1 cellular context compared by ENCODE assay signal in genomic region chr1:169485427-169486280, GRCh38.
TF ChIP-seq lines count a peak whose summit lies in the region.

TSS of gene SLC19A2 (minus strand) at chr1:169485944. CDS start at chr1:169485766, 178 bp downstream.

TF ChIP-seq in K562, 482 proteins besides CTCF, POLR2A, EP300 and RAD21 (continued from another document and continues in another):
- no peak for TF ChIP-seq ZBTB40 (IDR thresholded peaks at IDR 0.05)
- 0 out of 2 replicates have a peak, but pooled peaks have one; percentile 13 for TF ChIP-seq ZBTB40 (CRISPR knock-in tag; IDR thresholded peaks at IDR 0.05)
- no peak for TF ChIP-seq ZNF23 (CRISPR knock-in tag; IDR thresholded peaks at IDR 0.05)
- peak; percentile 57 for TF ChIP-seq USF2 (CRISPR knock-in tag; IDR thresholded peaks at IDR 0.05)
- no peak for TF ChIP-seq CBX3 (IDR thresholded peaks at IDR 0.05; ENCODE audit: borderline replicate concordance in 1 of 2, low read length in 2 of 2)
- 0 out of 2 replicates have a peak, but pooled peaks have one; percentile 23 for TF ChIP-seq JUN (IDR thresholded peaks at IDR 0.05; ENCODE audit: borderline replicate concordance, low read depth, low read length)
- peak; percentile 70; the same call in 1 of the 2 replicates for TF ChIP-seq JUN (CRISPR knock-in tag; IDR thresholded peaks at IDR 0.05; ENCODE audit: borderline replicate concordance)
- peak; percentile 33; the same call in 1 of the 2 replicates for TF ChIP-seq ZNF395 (CRISPR knock-in tag; IDR thresholded peaks at IDR 0.05)
- TF ChIP-seq ZNF518B (CRISPR knock-in tag; IDR thresholded peaks at IDR 0.05): no peak
- peak; percentile 91 to 96 for TF ChIP-seq MNT (conservative IDR thresholded peaks at IDR 0.05)
- peak; percentile 52; the same call in 1 of the 2 replicates for TF ChIP-seq HNRNPL (IDR thresholded peaks at IDR 0.05; ENCODE audit: low read depth, low read length)
- peak; percentile 76 for TF ChIP-seq USF1 (CRISPR knock-in tag; IDR thresholded peaks at IDR 0.05)
- TF ChIP-seq RREB1 (CRISPR knock-in tag; IDR thresholded peaks at IDR 0.05): 0 out of 2 replicates have a peak, but pooled peaks have one; percentile 64
- peak; percentile 50; the same call in 1 of the 2 replicates for TF ChIP-seq MBD2 (IDR thresholded peaks at IDR 0.05; ENCODE audit: borderline replicate concordance, low read depth)
- TF ChIP-seq SIRT6 (IDR thresholded peaks at IDR 0.05; ENCODE audit: low read depth, low read length): no peak
- no peak for TF ChIP-seq NCOA6 (IDR thresholded peaks at IDR 0.05)
- TF ChIP-seq RFX7 (CRISPR knock-in tag; IDR thresholded peaks at IDR 0.05): no peak
- no peak for TF ChIP-seq DMBX1 (CRISPR knock-in tag; IDR thresholded peaks at IDR 0.05; ENCODE audit: borderline replicate concordance)
- no peak for TF ChIP-seq SMARCB1 (IDR thresholded peaks at IDR 0.05; ENCODE audit: insufficient read length, low read depth)
- no peak for TF ChIP-seq PREB (CRISPR knock-in tag; IDR thresholded peaks at IDR 0.05)
- TF ChIP-seq TCF7 (IDR thresholded peaks at IDR 0.05; ENCODE audit: borderline replicate concordance): peak; percentile 74; the same call in 1 of the 2 replicates
